In the genomic region with DNA sequence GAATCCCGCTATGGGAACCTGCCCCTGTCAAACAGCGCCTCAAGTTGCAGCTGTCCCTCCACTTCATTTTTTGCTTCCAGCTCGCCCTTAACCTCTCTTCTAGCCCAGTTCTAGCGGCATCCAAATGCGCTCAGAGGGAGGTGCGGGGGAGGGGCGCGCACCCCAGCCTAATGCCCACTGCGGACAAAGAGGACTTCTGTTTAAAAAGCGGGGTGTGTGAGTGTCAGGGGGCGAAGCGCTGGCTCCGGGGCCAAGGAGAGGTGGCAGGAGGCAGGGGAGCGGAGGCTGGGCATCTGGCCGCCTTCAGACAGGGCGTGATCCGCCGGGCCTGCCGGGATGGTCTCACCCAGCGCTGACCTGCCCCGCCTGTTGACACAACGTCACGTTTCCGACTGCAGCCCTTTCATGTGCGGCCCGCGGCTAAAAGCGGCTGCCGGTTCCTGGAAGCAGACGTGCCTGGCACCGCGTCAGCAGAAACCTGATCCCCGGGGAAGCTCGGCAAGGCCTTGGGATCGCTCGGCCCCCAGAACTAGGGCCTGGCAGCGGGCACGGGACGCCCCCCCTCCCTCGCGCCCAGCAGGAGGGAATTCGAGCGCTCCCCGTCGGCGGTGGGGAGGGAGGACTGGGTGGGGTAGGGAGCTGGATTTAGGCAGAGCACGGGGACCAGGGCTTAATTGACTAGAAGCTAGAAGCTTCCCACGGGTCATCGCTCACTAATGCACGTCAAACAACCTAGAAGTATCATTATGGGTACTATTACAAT, we compare ENCODE assay signal across 1 cellular context.
TF ChIP-seq lines count a peak whose summit lies in the region.

No MANE protein-coding gene starts in this region.

TF ChIP-seq in HEK293, 187 proteins besides CTCF, POLR2A, EP300 and RAD21 (continued from another document):
- TF ChIP-seq, protein P1, sequence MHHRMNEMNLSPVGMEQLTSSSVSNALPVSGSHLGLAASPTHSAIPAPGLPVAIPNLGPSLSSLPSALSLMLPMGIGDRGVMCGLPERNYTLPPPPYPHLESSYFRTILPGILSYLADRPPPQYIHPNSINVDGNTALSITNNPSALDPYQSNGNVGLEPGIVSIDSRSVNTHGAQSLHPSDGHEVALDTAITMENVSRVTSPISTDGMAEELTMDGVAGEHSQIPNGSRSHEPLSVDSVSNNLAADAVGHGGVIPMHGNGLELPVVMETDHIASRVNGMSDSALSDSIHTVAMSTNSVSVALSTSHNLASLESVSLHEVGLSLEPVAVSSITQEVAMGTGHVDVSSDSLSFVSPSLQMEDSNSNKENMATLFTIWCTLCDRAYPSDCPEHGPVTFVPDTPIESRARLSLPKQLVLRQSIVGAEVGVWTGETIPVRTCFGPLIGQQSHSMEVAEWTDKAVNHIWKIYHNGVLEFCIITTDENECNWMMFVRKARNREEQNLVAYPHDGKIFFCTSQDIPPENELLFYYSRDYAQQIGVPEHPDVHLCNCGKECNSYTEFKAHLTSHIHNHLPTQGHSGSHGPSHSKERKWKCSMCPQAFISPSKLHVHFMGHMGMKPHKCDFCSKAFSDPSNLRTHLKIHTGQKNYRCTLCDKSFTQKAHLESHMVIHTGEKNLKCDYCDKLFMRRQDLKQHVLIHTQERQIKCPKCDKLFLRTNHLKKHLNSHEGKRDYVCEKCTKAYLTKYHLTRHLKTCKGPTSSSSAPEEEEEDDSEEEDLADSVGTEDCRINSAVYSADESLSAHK (tag by site-specific recombination; IDR thresholded peaks at IDR 0.05), result peak; percentile 94
- TF ChIP-seq ZNF169 (tag by site-specific recombination; IDR thresholded peaks at IDR 0.05) (no peak), KLF7 (tag by site-specific recombination; IDR thresholded peaks at IDR 0.05; ENCODE audit: borderline replicate concordance) (peak; percentile 100), HOXA7 (CRISPR knock-in tag; IDR thresholded peaks at IDR 0.05; ENCODE audit: borderline replicate concordance) (no peak), ZFP37 (tag by site-specific recombination; IDR thresholded peaks at IDR 0.05) (peak; percentile 76), ZNF670 (tag by site-specific recombination; IDR thresholded peaks at IDR 0.05; ENCODE audit: low read depth) (no peak), ZNF707 (tag by site-specific recombination; IDR thresholded peaks at IDR 0.05) (no peak; the same call in 1 of the 2 replicates), ZNF48 (tag by site-specific recombination; IDR thresholded peaks at IDR 0.05) (no peak), ZNF549 (tag by site-specific recombination; IDR thresholded peaks at IDR 0.05) (no peak), ZNF660 (tag by site-specific recombination; IDR thresholded peaks at IDR 0.05) (peak; percentile 75; the same call in 1 of the 2 replicates), ZNF391 (tag by site-specific recombination; IDR thresholded peaks at IDR 0.05; ENCODE audit: borderline replicate concordance, low read depth) (peak; percentile 87), ZNF626 (tag by site-specific recombination; IDR thresholded peaks at IDR 0.05) (no peak), ZNF221 (tag by site-specific recombination; IDR thresholded peaks at IDR 0.05; ENCODE audit: borderline replicate concordance) (no peak), EGR2 (tag by site-specific recombination; IDR thresholded peaks at IDR 0.05; ENCODE audit: low read depth) (peak; percentile 89), ZNF596 (tag by site-specific recombination; IDR thresholded peaks at IDR 0.05) (no peak; the same call in 1 of the 2 replicates), ZNF558 (tag by site-specific recombination; IDR thresholded peaks at IDR 0.05) (no peak), PRDM1 (tag by site-specific recombination; IDR thresholded peaks at IDR 0.05) (no peak)
- TF ChIP-seq, protein P2, sequence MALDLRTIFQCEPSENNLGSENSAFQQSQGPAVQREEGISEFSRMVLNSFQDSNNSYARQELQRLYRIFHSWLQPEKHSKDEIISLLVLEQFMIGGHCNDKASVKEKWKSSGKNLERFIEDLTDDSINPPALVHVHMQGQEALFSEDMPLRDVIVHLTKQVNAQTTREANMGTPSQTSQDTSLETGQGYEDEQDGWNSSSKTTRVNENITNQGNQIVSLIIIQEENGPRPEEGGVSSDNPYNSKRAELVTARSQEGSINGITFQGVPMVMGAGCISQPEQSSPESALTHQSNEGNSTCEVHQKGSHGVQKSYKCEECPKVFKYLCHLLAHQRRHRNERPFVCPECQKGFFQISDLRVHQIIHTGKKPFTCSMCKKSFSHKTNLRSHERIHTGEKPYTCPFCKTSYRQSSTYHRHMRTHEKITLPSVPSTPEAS (tag by site-specific recombination; IDR thresholded peaks at IDR 0.05), result peak; percentile 63
- TF ChIP-seq, protein P3, sequence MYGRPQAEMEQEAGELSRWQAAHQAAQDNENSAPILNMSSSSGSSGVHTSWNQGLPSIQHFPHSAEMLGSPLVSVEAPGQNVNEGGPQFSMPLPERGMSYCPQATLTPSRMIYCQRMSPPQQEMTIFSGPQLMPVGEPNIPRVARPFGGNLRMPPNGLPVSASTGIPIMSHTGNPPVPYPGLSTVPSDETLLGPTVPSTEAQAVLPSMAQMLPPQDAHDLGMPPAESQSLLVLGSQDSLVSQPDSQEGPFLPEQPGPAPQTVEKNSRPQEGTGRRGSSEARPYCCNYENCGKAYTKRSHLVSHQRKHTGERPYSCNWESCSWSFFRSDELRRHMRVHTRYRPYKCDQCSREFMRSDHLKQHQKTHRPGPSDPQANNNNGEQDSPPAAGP (tag by site-specific recombination; IDR thresholded peaks at IDR 0.05), result peak; percentile 100
- TF ChIP-seq, protein P4, sequence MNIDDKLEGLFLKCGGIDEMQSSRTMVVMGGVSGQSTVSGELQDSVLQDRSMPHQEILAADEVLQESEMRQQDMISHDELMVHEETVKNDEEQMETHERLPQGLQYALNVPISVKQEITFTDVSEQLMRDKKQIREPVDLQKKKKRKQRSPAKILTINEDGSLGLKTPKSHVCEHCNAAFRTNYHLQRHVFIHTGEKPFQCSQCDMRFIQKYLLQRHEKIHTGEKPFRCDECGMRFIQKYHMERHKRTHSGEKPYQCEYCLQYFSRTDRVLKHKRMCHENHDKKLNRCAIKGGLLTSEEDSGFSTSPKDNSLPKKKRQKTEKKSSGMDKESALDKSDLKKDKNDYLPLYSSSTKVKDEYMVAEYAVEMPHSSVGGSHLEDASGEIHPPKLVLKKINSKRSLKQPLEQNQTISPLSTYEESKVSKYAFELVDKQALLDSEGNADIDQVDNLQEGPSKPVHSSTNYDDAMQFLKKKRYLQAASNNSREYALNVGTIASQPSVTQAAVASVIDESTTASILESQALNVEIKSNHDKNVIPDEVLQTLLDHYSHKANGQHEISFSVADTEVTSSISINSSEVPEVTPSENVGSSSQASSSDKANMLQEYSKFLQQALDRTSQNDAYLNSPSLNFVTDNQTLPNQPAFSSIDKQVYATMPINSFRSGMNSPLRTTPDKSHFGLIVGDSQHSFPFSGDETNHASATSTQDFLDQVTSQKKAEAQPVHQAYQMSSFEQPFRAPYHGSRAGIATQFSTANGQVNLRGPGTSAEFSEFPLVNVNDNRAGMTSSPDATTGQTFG (tag by site-specific recombination; IDR thresholded peaks at IDR 0.05; ENCODE audit: borderline replicate concordance), result no peak
